ENCODE assay signal across 7 cellular contexts in the genomic region with DNA sequence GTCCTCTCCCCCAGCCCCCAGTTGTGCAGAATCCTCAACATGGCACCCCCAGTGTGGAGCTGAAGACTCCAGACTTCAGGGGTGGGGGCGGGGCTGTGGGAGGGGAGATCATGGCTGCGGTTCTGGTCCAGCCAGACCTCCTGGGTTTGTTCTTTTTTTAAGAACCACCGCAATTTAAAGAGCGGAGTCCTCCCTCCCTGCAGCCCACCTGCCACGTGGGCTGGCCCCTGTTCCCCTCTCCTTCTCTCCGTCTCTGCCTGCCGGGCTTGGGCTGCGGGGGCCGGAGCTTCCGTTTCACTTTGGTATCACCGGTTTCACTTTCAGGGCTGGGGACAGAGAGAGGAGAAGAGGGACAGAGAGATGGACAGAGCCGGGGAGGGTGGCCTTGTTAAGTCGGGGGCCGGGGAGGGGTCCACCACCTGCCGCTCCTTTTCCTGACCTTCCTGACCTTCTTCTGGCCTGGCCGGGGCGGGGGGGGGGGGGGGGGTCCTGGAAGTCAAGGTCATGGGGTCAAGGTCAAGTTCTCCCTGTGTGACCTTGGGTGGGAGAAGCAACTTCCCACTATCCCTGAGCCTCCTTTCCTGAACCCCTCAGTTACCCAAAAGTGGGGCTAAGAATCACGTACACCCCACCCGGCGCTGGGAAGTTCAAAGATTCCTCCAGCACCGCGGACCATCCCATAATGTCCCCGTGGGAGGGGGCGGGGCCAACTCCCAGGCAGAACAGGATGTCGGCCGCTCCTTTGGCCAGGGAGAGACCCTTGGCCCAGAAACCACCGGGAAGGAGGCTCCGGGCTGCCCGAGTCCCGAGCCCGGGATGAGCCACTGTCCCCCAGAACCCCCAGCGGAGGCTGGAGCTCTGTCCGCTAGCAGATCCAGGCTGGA. TPM values are rescaled to one million over a fixed set of nuclear protein-coding genes. Genes with fewer than 3 reads are reported as not detected.
DNase-seq lines count a peak whose midpoint lies in the region; ATAC-seq and TF ChIP-seq lines count a peak whose summit lies in the region.

No MANE protein-coding gene starts in this region.

- no peaks in the 10 kb centered on the region for H3K4me1 ChIP-seq in SJCRH30
- H3K4me1 ChIP-seq in mucosa of descending colon (ENCODE audit: low read depth), result peaks cover 9% of the 10 kb centered on the region
- peaks cover 10 to 26% (median 18%) of the 10 kb centered on the region in 4 donors for H3K4me1 ChIP-seq in transverse colon
- H3K4me1 ChIP-seq in foreskin keratinocyte, result no peaks in the 10 kb centered on the region

- peak overlapping the region; percentile 49 for H3K4me3 ChIP-seq in SJCRH30
- no peak overlapping the region for H3K4me3 ChIP-seq in mucosa of descending colon
- peak overlapping the region; percentile 37 to 60 (median 46) for H3K4me3 ChIP-seq in transverse colon

- H3K27ac ChIP-seq in SJCRH30 (0 out of 2 replicates have a peak overlapping the region, but pooled peaks have one; percentile 14), transverse colon (peak overlapping the region; percentile 85 to 91 (median 86)), foreskin keratinocyte (no peak overlapping the region)

- H3K36me3 ChIP-seq in SJCRH30 (no peaks in the 10 kb centered on the region), mucosa of descending colon (ENCODE audit: low read depth) (no peaks in the 10 kb centered on the region), transverse colon (no peaks in the 10 kb centered on the region)

- in situ Hi-C loops in transverse colon (cut with MboI; ENCODE audit: low pct_ligation_motif_present in 1 of 4, low pct_unique_long_range_greater_than_20kb in 1 of 4, low sequenced_read_pairs in 3 of 4), result no loop called here

- intact Hi-C loops in mucosa of descending colon (cut with DNase I, micrococcal nuclease) (no loop called here), transverse colon (cut with DNase I; ENCODE audit: low total_unique reads) (no loop called here)

- H3K27me3 ChIP-seq in SJCRH30 (no peaks in the 10 kb centered on the region), transverse colon (no peaks in the 10 kb centered on the region), foreskin keratinocyte (no peaks in the 10 kb centered on the region)

- no peaks in the 10 kb centered on the region for H3K9me3 ChIP-seq in SJCRH30 (replicated peaks)
- no peaks in the 10 kb centered on the region for H3K9me3 ChIP-seq in mucosa of descending colon
- no peaks in the 10 kb centered on the region for H3K9me3 ChIP-seq in transverse colon

- TF ChIP-seq EP300 in transverse colon (IDR thresholded peaks at IDR 0.05; ENCODE audit: low read depth), result no peak

- peak; percentile 30 for TF ChIP-seq POLR2A in transverse colon (IDR thresholded peaks at IDR 0.05)

- DNase-seq in GM19238 (ENCODE audit: insufficient read length, low spot score), result peak; percentile 75
- DNase-seq in SJCRH30, result peak; percentile 44 to 56
- DNase-seq in central memory CD4-positive, alpha-beta T cell, result peak; percentile 38
- DNase-seq in mucosa of descending colon, result peak; percentile 87 to 89 (median 89)
- peak; percentile 86 for DNase-seq in transverse colon
- no peak for DNase-seq in foreskin keratinocyte
- no peak for DNase-seq in NCI-H2107 treated with DMSO at 0.1 percent for 48 hours (lab: John Stamatoyannopoulos, UW; ENCODE audit: unreplicated experiment)

- WGBS in transverse colon (ENCODE audit: low coverage in 1 of 2), 2 donors, result 9% methylated on average over 30 of the region's 33 CpGs; no CpG with 5 or more reads in 1 of the 2 donors

- ATAC-seq in mucosa of descending colon (peak; percentile 79), foreskin keratinocyte (no peak)

- no peak for TF ChIP-seq CTCF in mucosa of descending colon (IDR thresholded peaks at IDR 0.05)
- TF ChIP-seq CTCF in transverse colon (IDR thresholded peaks at IDR 0.05), result no peak
- TF ChIP-seq CTCF in foreskin keratinocyte (conservative IDR thresholded peaks at IDR 0.05), result no peak

RNA-seq across cellular contexts. Expression of gene ZBTB7A, which starts 11.3 kb away (rescaled TPM):
- total RNA-seq in SJCRH30 (2014; rRNA removed; shearing (Covaris generic)), result 8.2 and 8.6 TPM in 2 replicates
- total RNA-seq in mucosa of descending colon (100 to 1,000 TPM; 104 to 115 (median 112) TPM), transverse colon (100 to 1,000 TPM; 101 to 224 (median 141) TPM), foreskin keratinocyte (18.1 and 20.1 TPM in 2 replicates)
- 10.0 and 10.4 TPM in 2 replicates for polyA plus RNA-seq in foreskin keratinocyte

RNA-seq across cellular contexts. Expression of gene MAP2K2, which starts 45.9 kb away (rescaled TPM):
- total RNA-seq in SJCRH30 (2014; rRNA removed; shearing (Covaris generic)), result 118 and 122 TPM in 2 replicates
- total RNA-seq in mucosa of descending colon, result 100 to 1,000 TPM; 173 to 221 (median 192) TPM
- total RNA-seq in transverse colon, result 100 to 1,000 TPM; 136 to 199 (median 195) TPM
- total RNA-seq in foreskin keratinocyte, result 125 and 130 TPM in 2 replicates
- 161 and 178 TPM in 2 replicates for polyA plus RNA-seq in foreskin keratinocyte

Comparison
In these comparisons a context has a peak if more than half of its experiments do, and no peak if none do; other contexts are left out.
1. DNase-seq: peak in GM19238 (single experiment), SJCRH30 (2 of 2), central memory CD4-positive, alpha-beta T cell (single experiment), mucosa of descending colon (3 of 3) and transverse colon (single experiment); none in foreskin keratinocyte (0 of 2) and NCI-H2107 treated with DMSO at 0.1 percent for 48 hours (single experiment).